Comparison of ENCODE assay signal across 9 cellular contexts in the genomic region with DNA sequence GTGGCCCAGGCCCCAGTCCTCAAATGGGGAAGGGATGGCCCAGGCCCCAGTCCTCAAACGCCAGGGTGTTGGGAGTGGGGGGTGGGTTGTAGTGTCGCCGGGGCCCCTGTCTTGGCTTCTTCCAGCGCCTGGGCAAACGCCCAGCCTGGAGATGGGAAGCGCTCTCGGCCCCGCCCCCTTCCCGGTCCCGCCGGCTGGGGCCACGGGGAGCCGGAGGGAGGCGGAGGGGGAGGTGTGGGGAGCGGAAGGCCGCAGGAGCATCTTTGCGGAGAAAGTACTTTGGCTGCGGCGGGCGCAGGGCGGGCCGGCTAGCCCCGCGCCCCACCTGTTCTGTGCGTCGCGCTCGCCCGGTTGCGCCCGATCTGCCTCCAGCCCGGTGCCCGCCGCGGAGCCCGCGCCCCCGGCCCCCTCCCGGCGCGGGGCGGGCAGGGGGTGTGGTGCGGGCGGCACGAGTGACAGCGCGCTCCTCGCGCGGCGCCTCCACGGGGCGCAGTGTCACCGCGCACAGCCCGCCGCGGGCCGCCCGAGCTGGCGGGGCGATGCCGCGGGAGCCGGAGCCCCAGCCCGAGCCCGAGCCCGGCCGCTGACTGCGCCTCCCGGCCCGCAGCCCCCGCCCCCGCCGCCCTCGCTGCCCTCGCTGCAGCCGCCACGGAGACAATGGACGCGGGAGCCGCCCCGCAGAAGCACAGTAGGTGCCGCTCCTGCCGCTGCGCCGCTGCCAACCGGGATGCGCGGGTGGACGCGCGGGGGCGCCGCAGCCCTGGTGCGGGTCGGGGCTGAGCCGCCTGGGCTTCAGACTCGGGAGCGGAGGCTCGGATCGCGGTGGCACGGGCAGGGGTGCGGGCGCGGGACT. TPM values are rescaled to one million over a fixed set of nuclear protein-coding genes. Genes with fewer than 3 reads are reported as not detected.
DNase-seq lines count a peak whose midpoint lies in the region; ATAC-seq, FAIRE-seq and TF ChIP-seq lines count a peak whose summit lies in the region.
"Had no signal": no experiment of that assay in that cellular context is flagged by ENCODE, and none has a peak within 500 bp of the region (broad histone marks: within the 10 kb centered on the region; RNA-seq: fewer than 3 reads in every experiment).

No MANE protein-coding gene starts in this region.

- no peak for TF ChIP-seq POLR2A in HCT116 (IDR thresholded peaks at IDR 0.05; ENCODE audit: borderline replicate concordance, extremely low read depth, insufficient read depth, insufficient read length)
- no peak for TF ChIP-seq POLR2A in esophagus muscularis mucosa (IDR thresholded peaks at IDR 0.05; ENCODE audit: low read depth)

- H3K4me3 Mint-ChIP-seq in astrocyte (ENCODE audit: unreplicated experiment), result no peak overlapping the region
- no peak overlapping the region for H3K4me3 Mint-ChIP-seq in memory B cell

- no peak overlapping the region for H3K27ac ChIP-seq in AG04450 (ENCODE audit: low read depth, low read length)
- no peak overlapping the region for H3K27ac ChIP-seq in HCT116 (ENCODE audit: low read depth, low read length)
- H3K27ac ChIP-seq in astrocyte (ENCODE audit: low read depth, low read length), result no peak overlapping the region
- H3K27ac ChIP-seq in esophagus muscularis mucosa (replicated peaks in 1 of 4), result no peak overlapping the region

- H3K36me3 Mint-ChIP-seq in astrocyte (ENCODE audit: low read depth, unreplicated experiment) (no peaks in the 10 kb centered on the region), memory B cell (peaks cover 4% of the 10 kb centered on the region)

- H4K20me1 ChIP-seq in HCT116 (ENCODE audit: insufficient read depth) (no peaks in the 10 kb centered on the region), astrocyte (ENCODE audit: insufficient read depth, low read length) (no peaks in the 10 kb centered on the region)

- H3K4me1 Mint-ChIP-seq in astrocyte (ENCODE audit: low read depth, unreplicated experiment) (peaks cover 6% of the 10 kb centered on the region), memory B cell (peaks cover 2% of the 10 kb centered on the region)

- no peaks in the 10 kb centered on the region for H3K9me2 ChIP-seq in HCT116 (ENCODE audit: insufficient read depth)

- H3K27ac Mint-ChIP-seq in astrocyte (ENCODE audit: unreplicated experiment) (no peak overlapping the region), memory B cell (no peak overlapping the region)

- POLR2A ChIA-PET in AG04450 (lab: Yijun Ruan, JAX) (no interaction called here), HCT116 (lab: Charles Lee) (no interaction called here)

- CTCF ChIA-PET in AG04450 (lab: Charles Lee) (no interaction called here), HCT116 (lab: Charles Lee) (no interaction called here)

- TF ChIP-seq CTCF in AG04450 (IDR thresholded peaks at IDR 0.05; ENCODE audit: low read depth, low read length) (peak; percentile 9; the same call in 1 of the 2 replicates), HCT116 (IDR thresholded peaks at IDR 0.05 in 2 of 3, conservative IDR thresholded peaks at IDR 0.05 in 1 of 3; ENCODE audit: borderline replicate concordance in 1 of 3, insufficient read depth in 1 of 3, low read depth in 2 of 3, low read length in 2 of 3) (peak in 1 of 3 experiments; percentile 11; a peak in 1 of 6 replicates), astrocyte (IDR thresholded peaks at IDR 0.05; ENCODE audit: insufficient read depth, low read depth, low read length) (no peak), esophagus muscularis mucosa (IDR thresholded peaks at IDR 0.05) (no peak)

- H3K4me2 ChIP-seq in HCT116 (ENCODE audit: low read length) (no peak overlapping the region), astrocyte (ENCODE audit: low read length) (peak overlapping the region; percentile 73)

- H3K27me3 Mint-ChIP-seq in astrocyte (ENCODE audit: low read depth, unreplicated experiment) (peaks cover 15% of the 10 kb centered on the region), memory B cell (peaks cover 8% of the 10 kb centered on the region)

- H3K4me3 ChIP-seq in AG04450 (ENCODE audit: low read depth, low read length) (no peak overlapping the region), HCT116 (replicated peaks in 1 of 2; ENCODE audit: low read depth in 1 of 2, low read length in 2 of 2) (no peak overlapping the region), astrocyte (ENCODE audit: insufficient read depth, low read depth, low read length) (peak overlapping the region; percentile 44), esophagus muscularis mucosa (no peak overlapping the region)

- RAD21 ChIA-PET in HCT116 (lab: Charles Lee; ENCODE audit: low non-redundant PET in 1 of 2, low total read pairs in 2 of 2, uncharacterized antibody in 2 of 2, unreplicated experiment in 2 of 2), result interaction anchor here in 1 of 2 experiments (0.8 kb wide), 1 partner anchor 9 kb away, joined by 3 read pairs; no protein-coding TSS in a partner anchor

- DNase-seq in AG04450 (ENCODE audit: low read depth, low spot score), result no peak
- DNase-seq in HCT116 (ENCODE audit: low read depth, low spot score), result no peak
- no peak for DNase-seq in astrocyte (ENCODE audit: low read depth)
- DNase-seq in memory B cell (ENCODE audit: low spot score in 2 of 2), result no peak
- DNase-seq in activated CD4-positive, CD25-positive, alpha-beta regulatory T cell treated with anti-CD3 and anti-CD28 coated beads, Interleukin-2, amount 50 U/mL, for 72 hours, result no peak
- no peak for DNase-seq in esophagus muscularis mucosa (ENCODE audit: extremely low spot score)
- no peak for DNase-seq in cardiac septum (ENCODE audit: low spot score)
- DNase-seq: NCI-H2107 had no signal

- TF ChIP-seq EP300 in esophagus muscularis mucosa (IDR thresholded peaks at IDR 0.05), result no peak

- no CpG with 5 or more reads among the region's 107 CpGs for WGBS in esophagus muscularis mucosa

- peaks cover 6% of the 10 kb centered on the region; the same call in 1 of the 2 replicates for H3K9me3 ChIP-seq in AG04450 (ENCODE audit: control insufficient read depth, insufficient read depth, low read length)
- no peaks in the 10 kb centered on the region for H3K9me3 ChIP-seq in HCT116 (ENCODE audit: control insufficient read depth in 1 of 2, insufficient read depth in 1 of 2, low read depth in 1 of 2, low read length in 2 of 2)
- H3K9me3 ChIP-seq in astrocyte (ENCODE audit: insufficient read depth, low read depth, low read length), result no peaks in the 10 kb centered on the region
- no peaks in the 10 kb centered on the region for H3K9me3 ChIP-seq in esophagus muscularis mucosa

- ATAC-seq in HCT116 (peak; percentile 34; the same call in 1 of the 2 replicates), memory B cell (ENCODE audit: low read depth) (peak; percentile 48), HG02571 (IDR thresholded peaks at IDR 0.05; ENCODE audit: unreplicated experiment) (no peak)

- no peak for FAIRE-seq in astrocyte (lab: Jason Lieb, UNC)

- BruUV-seq in HCT116 (replicated peaks; lab: Mats Ljungman, UMichigan), result no TSS peak

- no peaks in the 10 kb centered on the region for H3K4me1 ChIP-seq in HCT116 (ENCODE audit: control insufficient read depth in 1 of 2, insufficient read depth in 2 of 2, low read length in 2 of 2)
- H3K4me1 ChIP-seq in astrocyte (ENCODE audit: insufficient read depth, low read length), result peaks cover 35% of the 10 kb centered on the region
- peaks cover 0 to 13% (median 2%) of the 10 kb centered on the region in 4 donors for H3K4me1 ChIP-seq in esophagus muscularis mucosa

- H2AFZ ChIP-seq in HCT116 (ENCODE audit: low read depth, low read length, poor library complexity, severe bottlenecking), result no peak overlapping the region
- no peak overlapping the region for H2AFZ ChIP-seq in astrocyte (ENCODE audit: low read depth, low read length)

- H3K79me2 ChIP-seq in HCT116 (ENCODE audit: insufficient read depth, low read length) (no peaks in the 10 kb centered on the region), astrocyte (ENCODE audit: insufficient read depth, low read length) (no peaks in the 10 kb centered on the region)

- no peaks in the 10 kb centered on the region for H3K36me3 ChIP-seq in HCT116 (ENCODE audit: control insufficient read depth in 1 of 2, insufficient read depth in 2 of 2, low read length in 2 of 2)
- H3K36me3 ChIP-seq in astrocyte (ENCODE audit: insufficient read depth, low read length), result no peaks in the 10 kb centered on the region
- H3K36me3 ChIP-seq in esophagus muscularis mucosa, result no peaks in the 10 kb centered on the region

- H3K9ac ChIP-seq in HCT116 (ENCODE audit: low read length), result no peak overlapping the region
- no peak overlapping the region for H3K9ac ChIP-seq in astrocyte (ENCODE audit: low read length)

- no peak for TF ChIP-seq RAD21 in HCT116 (IDR thresholded peaks at IDR 0.05; ENCODE audit: low read depth)

- H3K9me3 Mint-ChIP-seq in astrocyte (ENCODE audit: unreplicated experiment) (no peaks in the 10 kb centered on the region), memory B cell (no peaks in the 10 kb centered on the region)

- H3K27me3 ChIP-seq in AG04450 (ENCODE audit: control insufficient read depth, insufficient read depth, low read length) (peaks cover 24% of the 10 kb centered on the region), HCT116 (ENCODE audit: insufficient read depth, low read length) (no peaks in the 10 kb centered on the region), astrocyte (ENCODE audit: insufficient read depth, low read length) (peaks cover 3% of the 10 kb centered on the region), esophagus muscularis mucosa (peaks cover 0 to 98% (median 26%) of the 10 kb centered on the region in 4 donors)

- intact Hi-C loops in HCT116 (cut with micrococcal nuclease) (no loop called here), esophagus muscularis mucosa (cut with DNase I) (no loop called here), cardiac septum (cut with DNase I) (no loop called here)

RNA-seq across cellular contexts. Expression of a gene that starts 31.1 kb away (rescaled TPM):
- 11.9 and 14.4 TPM in 2 replicates for polyA plus RNA-seq in AG04450 (2011; rRNA removed)
- polyA minus RNA-seq in AG04450 (2011; rRNA and poly(A)+ RNA removed), result 9.0 and 9.1 TPM in 2 replicates
- total RNA-seq in HCT116 (2021; ENCODE audit: unreplicated experiment) (27.9 TPM), astrocyte (16.6 and 18.6 TPM in 2 replicates), esophagus muscularis mucosa (10 to 100 TPM; 14.2 to 27.1 (median 20.3) TPM), cardiac septum (18.1 TPM)
- 20.3 and 23.2 TPM in 2 replicates for polyA plus RNA-seq in HCT116 (2012)

RNA-seq across cellular contexts. Expression of a gene that starts 32.6 kb away (rescaled TPM):
- polyA plus RNA-seq in AG04450 (2011; rRNA removed), result 0.05 and 0.06 TPM in 2 replicates
- 0.05 and 0.13 TPM in 2 replicates for polyA minus RNA-seq in AG04450 (2011; rRNA and poly(A)+ RNA removed)
- total RNA-seq in HCT116 (2021; ENCODE audit: unreplicated experiment) (2.0 TPM), astrocyte (2.0 and 2.2 TPM in 2 replicates), esophagus muscularis mucosa (under 1 TPM; 0.06 to 0.42 (median 0.26) TPM), cardiac septum (0.11 TPM)
- polyA plus RNA-seq in HCT116 (2012), result 1.3 and 1.6 TPM in 2 replicates

RNA-seq across cellular contexts. Expression of a gene that starts 51.9 kb away (rescaled TPM):
- polyA plus RNA-seq in AG04450 (2011; rRNA removed), result 312 and 324 TPM in 2 replicates
- 243 and 249 TPM in 2 replicates for polyA minus RNA-seq in AG04450 (2011; rRNA and poly(A)+ RNA removed)
- 155 TPM for total RNA-seq in HCT116 (2021; ENCODE audit: unreplicated experiment)
- polyA plus RNA-seq in HCT116 (2012), result 137 and 147 TPM in 2 replicates
- total RNA-seq in astrocyte, result 197 and 211 TPM in 2 replicates
- 10 to 100 TPM; 47.3 to 67.3 (median 56.4) TPM for total RNA-seq in esophagus muscularis mucosa
- total RNA-seq in cardiac septum, result 81.9 TPM

RNA-seq across cellular contexts. Expression of a gene that starts 52.2 kb away (rescaled TPM):
- polyA plus RNA-seq in AG04450 (2011; rRNA removed), result 3.0 and 3.6 TPM in 2 replicates
- 8.1 and 11.0 TPM in 2 replicates for polyA minus RNA-seq in AG04450 (2011; rRNA and poly(A)+ RNA removed)
- 21.4 TPM for total RNA-seq in HCT116 (2021; ENCODE audit: unreplicated experiment)
- polyA plus RNA-seq in HCT116 (2012), result 9.1 and 10.2 TPM in 2 replicates
- 9.2 and 11.7 TPM in 2 replicates for total RNA-seq in astrocyte
- total RNA-seq in esophagus muscularis mucosa, result 1 to 10 TPM; 7.0 to 9.8 (median 8.0) TPM
- 3.6 TPM for total RNA-seq in cardiac septum
